Comparison of ENCODE assay signal across 8 cellular contexts in the genomic region with DNA sequence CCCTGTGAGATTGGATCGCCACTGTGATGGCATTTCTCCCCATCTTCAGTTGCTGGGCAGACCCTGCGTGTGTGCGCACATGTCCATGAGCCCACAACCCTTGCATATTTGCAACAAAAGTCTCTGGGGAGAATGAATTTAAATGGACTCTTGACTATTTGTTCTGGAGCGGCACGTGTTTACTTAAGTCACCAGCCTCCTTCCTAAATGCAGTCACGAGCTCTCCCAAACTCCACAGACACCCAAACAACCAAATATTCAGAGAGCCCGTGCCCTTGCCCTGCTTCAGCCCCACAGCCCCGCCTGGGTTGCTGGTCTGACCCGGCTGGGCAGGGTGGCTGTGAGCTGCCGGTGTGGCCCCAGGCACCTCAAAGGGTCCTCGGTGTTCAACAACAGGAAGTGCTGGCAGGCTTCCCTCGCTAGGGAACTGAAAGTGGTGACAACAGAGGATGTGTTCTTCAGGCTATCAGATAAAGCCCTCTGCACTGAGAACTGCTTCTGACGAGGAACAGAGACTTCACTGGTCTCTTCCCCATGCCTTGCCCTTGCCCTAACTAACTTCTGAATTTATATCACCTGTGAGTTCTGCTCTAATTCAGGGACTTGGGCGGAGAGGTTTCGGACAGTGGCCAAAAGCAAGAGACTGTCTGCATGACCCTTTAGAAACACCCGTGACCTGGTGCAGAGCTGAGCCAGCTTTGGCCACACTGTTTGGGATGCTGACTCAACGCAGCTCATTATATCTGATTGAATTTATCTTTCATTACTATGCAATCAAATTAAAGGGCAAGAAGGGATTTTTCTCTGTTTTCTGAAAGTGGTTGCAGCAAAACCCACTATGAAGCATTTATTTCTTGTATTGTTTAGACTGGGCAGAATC. TPM values are rescaled to one million over a fixed set of nuclear protein-coding genes. Genes with fewer than 3 reads are reported as not detected.
DNase-seq lines count a peak whose midpoint lies in the region; ATAC-seq and TF ChIP-seq lines count a peak whose summit lies in the region.

No MANE protein-coding gene starts in this region.

- H4K20me1 ChIP-seq in Karpas-422 (ENCODE audit: insufficient read depth, low read depth, low read length) = no peaks in the 10 kb centered on the region

- H3K27ac ChIP-seq in Karpas-422 (ENCODE audit: low read length) = peak overlapping the region; percentile 59
- H3K27ac ChIP-seq in coronary artery = peak overlapping the region; percentile 46 to 76

- peak; percentile 100 for ATAC-seq in GM21515 (IDR thresholded peaks at IDR 0.05; ENCODE audit: unreplicated experiment)
- ATAC-seq in stimulated activated memory B cell treated with anti-CD40 and anti-IgM and Interleukin-4, amounts not matched to agents 10 μg/mL and 1 μg/mL and 100 μg/mL, for 72 hours = peak; percentile 100

- DNase-seq in DMS153 treated with DMSO at 0.1 percent for 48 hours (lab: John Stamatoyannopoulos, UW; ENCODE audit: unreplicated experiment) (peak; percentile 1), Karpas-422 (peak; percentile 94), coronary artery (ENCODE audit: low spot score) (no peak), NCI-H187 treated with DMSO at 0.1 percent for 48 hours (lab: John Stamatoyannopoulos, UW) (no peak)
- DNase-seq in activated CD4-positive, alpha-beta T cell treated with anti-CD3 and anti-CD28 coated beads for 1 hour = peak; percentile 40

- peak overlapping the region; percentile 98 for H3K27ac Mint-ChIP-seq in stimulated activated memory B cell treated with anti-CD40 and anti-IgM and Interleukin-4, amounts not matched to agents 10 μg/mL and 1 μg/mL and 100 μg/mL, for 72 hours

- H3K4me2 ChIP-seq in Karpas-422 (ENCODE audit: low read depth, low read length, poor library complexity, severe bottlenecking) = peak overlapping the region; percentile 67

- peaks cover 52% of the 10 kb centered on the region for H3K4me1 Mint-ChIP-seq in stimulated activated memory B cell treated with anti-CD40 and anti-IgM and Interleukin-4, amounts not matched to agents 10 μg/mL and 1 μg/mL and 100 μg/mL, for 72 hours

- peak overlapping the region; percentile 73 for H2AFZ ChIP-seq in Karpas-422 (ENCODE audit: low read length)

- H3K27me3 ChIP-seq in Karpas-422 (ENCODE audit: low read length) (no peaks in the 10 kb centered on the region), mucosa of stomach (ENCODE audit: control insufficient read depth, insufficient read depth, low read length) (no peaks in the 10 kb centered on the region)

- H3K27me3 Mint-ChIP-seq in stimulated activated memory B cell treated with anti-CD40 and anti-IgM and Interleukin-4, amounts not matched to agents 10 μg/mL and 1 μg/mL and 100 μg/mL, for 72 hours = no peaks in the 10 kb centered on the region

- no peaks in the 10 kb centered on the region for H3K9me2 ChIP-seq in Karpas-422 (replicated peaks; ENCODE audit: insufficient read depth, low read length)

- H3K36me3 Mint-ChIP-seq in stimulated activated memory B cell treated with anti-CD40 and anti-IgM and Interleukin-4, amounts not matched to agents 10 μg/mL and 1 μg/mL and 100 μg/mL, for 72 hours = no peaks in the 10 kb centered on the region

- no peak for TF ChIP-seq CTCF in coronary artery (IDR thresholded peaks at IDR 0.05)

- H3K4me3 ChIP-seq in Karpas-422 (ENCODE audit: low read length) (peak overlapping the region; percentile 44), coronary artery (peak overlapping the region; percentile 59), mucosa of stomach (ENCODE audit: low read length) (no peak overlapping the region)

- no peaks in the 10 kb centered on the region for H3K9me3 ChIP-seq in Karpas-422 (ENCODE audit: low read length)
- no peaks in the 10 kb centered on the region for H3K9me3 ChIP-seq in mucosa of stomach (ENCODE audit: control insufficient read depth, low read length)

- no peaks in the 10 kb centered on the region for H3K79me2 ChIP-seq in Karpas-422 (ENCODE audit: low read length)

- H3K4me1 ChIP-seq in Karpas-422 (ENCODE audit: low read length) (peaks cover 21% of the 10 kb centered on the region), mucosa of stomach (ENCODE audit: control insufficient read depth, insufficient read depth, low read length) (peaks cover 23% of the 10 kb centered on the region)

- peak overlapping the region; percentile 54 for H3K9ac ChIP-seq in Karpas-422 (ENCODE audit: low read length)
- peak overlapping the region; percentile 11 for H3K9ac ChIP-seq in mucosa of stomach (ENCODE audit: low read length)

- H3K36me3 ChIP-seq in Karpas-422 (ENCODE audit: insufficient read depth, low read length) (no peaks in the 10 kb centered on the region), mucosa of stomach (ENCODE audit: control insufficient read depth, insufficient read depth, low read length) (no peaks in the 10 kb centered on the region)

- H3K4me3 Mint-ChIP-seq in stimulated activated memory B cell treated with anti-CD40 and anti-IgM and Interleukin-4, amounts not matched to agents 10 μg/mL and 1 μg/mL and 100 μg/mL, for 72 hours = peak overlapping the region; percentile 66

- no peaks in the 10 kb centered on the region for H3K9me3 Mint-ChIP-seq in stimulated activated memory B cell treated with anti-CD40 and anti-IgM and Interleukin-4, amounts not matched to agents 10 μg/mL and 1 μg/mL and 100 μg/mL, for 72 hours

RNA-seq across cellular contexts. Expression of a gene that starts 19.2 kb away (rescaled TPM):
- total RNA-seq in Karpas-422 (2014; rRNA removed; shearing (Covaris generic); ENCODE audit: low replicate concordance) = 38.0 and 90.7 TPM in 2 replicates

Comparison
In these comparisons a context has a peak if more than half of its experiments do, and no peak if none do; other contexts are left out.
1. DNase-seq: peak in DMS153 treated with DMSO at 0.1 percent for 48 hours (single experiment), Karpas-422 (single experiment) and activated CD4-positive, alpha-beta T cell treated with anti-CD3 and anti-CD28 coated beads for 1 hour (single experiment); none in coronary artery (single experiment) and NCI-H187 treated with DMSO at 0.1 percent for 48 hours (single experiment).